In the genomic region with DNA sequence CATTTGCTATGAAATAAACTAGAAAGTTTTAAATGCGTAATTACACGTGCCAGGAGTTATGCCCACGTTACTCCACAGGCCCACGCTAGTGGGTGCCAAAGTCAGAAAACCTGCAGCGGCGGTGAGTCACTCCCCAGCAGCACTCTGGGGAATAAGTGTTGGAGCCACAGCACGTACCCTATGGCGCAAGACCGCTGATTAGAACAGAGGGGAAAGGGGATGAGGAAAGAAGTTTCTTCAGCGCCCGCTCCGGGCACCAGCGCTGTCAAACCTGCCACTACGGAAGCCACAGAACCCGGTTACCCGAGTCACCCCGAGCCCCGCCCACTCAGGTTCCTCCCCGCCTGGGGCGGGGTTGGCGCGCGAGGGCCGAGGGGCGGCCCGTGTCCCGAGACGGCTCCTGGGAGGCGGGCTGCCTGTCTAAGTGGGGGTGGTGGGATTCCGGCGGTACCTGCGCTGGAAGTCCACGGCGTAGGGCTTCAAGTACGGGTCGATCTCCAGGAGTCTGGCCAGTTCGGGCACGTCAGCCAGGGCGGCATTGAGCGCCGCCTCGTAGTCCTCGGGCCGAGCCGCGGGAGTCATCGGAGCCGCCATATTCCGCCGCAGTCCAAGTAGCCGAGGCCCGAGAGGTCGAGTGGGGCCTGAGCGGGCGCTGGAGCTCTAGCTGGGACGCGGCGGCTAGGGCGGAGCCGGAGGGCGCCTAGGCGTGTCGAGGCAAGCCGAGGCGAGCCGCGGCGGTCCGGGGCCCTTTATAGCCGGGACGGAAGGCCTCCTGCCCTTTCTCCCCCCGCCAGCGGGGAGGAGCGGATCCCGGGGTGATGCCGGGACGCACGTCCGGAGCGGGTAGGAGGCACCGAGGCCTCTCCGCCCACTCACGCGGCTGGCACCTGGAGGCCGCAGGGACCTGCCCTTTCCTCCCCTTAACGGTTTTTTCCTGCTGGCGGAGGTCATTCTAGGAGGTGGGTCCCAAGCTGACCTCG, we compare ENCODE assay signal across 1 cellular context.
TF ChIP-seq lines count a peak whose summit lies in the region.

Gene GBE1 (minus strand): TSS at position 722 of the 980 bp plus-strand sequence. CDS start 128 bp downstream, at position 594.

TF ChIP-seq in HepG2, 621 proteins besides CTCF, POLR2A, EP300 and RAD21 (continued from another document):
- 0 out of 2 replicates have a peak, but pooled peaks have one; percentile 34 for TF ChIP-seq ZBTB14 (CRISPR knock-in tag; IDR thresholded peaks at IDR 0.05)
- TF ChIP-seq SRY (CRISPR knock-in tag; IDR thresholded peaks at IDR 0.05): peak; percentile 94
- peak; percentile 98; the same call in 1 of the 2 replicates for TF ChIP-seq SMAD1 (CRISPR knock-in tag; IDR thresholded peaks at IDR 0.05; ENCODE audit: borderline replicate concordance, low read depth)
- TF ChIP-seq TMF1 (CRISPR knock-in tag; IDR thresholded peaks at IDR 0.05; ENCODE audit: low read depth): 0 out of 2 replicates have a peak, but pooled peaks have one; percentile 34
- peak; percentile 92 for TF ChIP-seq ZNF205 (CRISPR knock-in tag; IDR thresholded peaks at IDR 0.05)
- TF ChIP-seq ZNF749 (CRISPR knock-in tag; IDR thresholded peaks at IDR 0.05; ENCODE audit: borderline replicate concordance): no peak
- TF ChIP-seq ZNF276 (CRISPR knock-in tag; IDR thresholded peaks at IDR 0.05; ENCODE audit: low read depth): peak; percentile 86; the same call in 1 of the 2 replicates
- TF ChIP-seq ZNF441 (CRISPR knock-in tag; IDR thresholded peaks at IDR 0.05; ENCODE audit: borderline replicate concordance): peak; percentile 95
- TF ChIP-seq ZNF33A (CRISPR knock-in tag; IDR thresholded peaks at IDR 0.05; ENCODE audit: borderline replicate concordance): peak; percentile 87
- peak; percentile 20; the same call in 1 of the 2 replicates for TF ChIP-seq ZZZ3 (CRISPR knock-in tag; IDR thresholded peaks at IDR 0.05; ENCODE audit: borderline replicate concordance)
- TF ChIP-seq RXRB (CRISPR knock-in tag; IDR thresholded peaks at IDR 0.05; ENCODE audit: borderline replicate concordance): peak; percentile 98
- TF ChIP-seq ZNF263 (CRISPR knock-in tag; IDR thresholded peaks at IDR 0.05): peak; percentile 66; the same call in 1 of the 2 replicates
- TF ChIP-seq MTF2 (CRISPR knock-in tag; IDR thresholded peaks at IDR 0.05; ENCODE audit: borderline replicate concordance): peak; percentile 99
- TF ChIP-seq FOXJ3 (CRISPR knock-in tag; IDR thresholded peaks at IDR 0.05; ENCODE audit: borderline replicate concordance): no peak
- peak; percentile 89; the same call in 1 of the 2 replicates for TF ChIP-seq ZSCAN29 (CRISPR knock-in tag; conservative IDR thresholded peaks at IDR 0.05)
- TF ChIP-seq ZNF264 (CRISPR knock-in tag; IDR thresholded peaks at IDR 0.05): no peak; the same call in 1 of the 2 replicates
- 0 out of 2 replicates have a peak, but pooled peaks have one; percentile 55 for TF ChIP-seq SMYD3 (CRISPR knock-in tag; IDR thresholded peaks at IDR 0.05)
- TF ChIP-seq, protein P1, sequence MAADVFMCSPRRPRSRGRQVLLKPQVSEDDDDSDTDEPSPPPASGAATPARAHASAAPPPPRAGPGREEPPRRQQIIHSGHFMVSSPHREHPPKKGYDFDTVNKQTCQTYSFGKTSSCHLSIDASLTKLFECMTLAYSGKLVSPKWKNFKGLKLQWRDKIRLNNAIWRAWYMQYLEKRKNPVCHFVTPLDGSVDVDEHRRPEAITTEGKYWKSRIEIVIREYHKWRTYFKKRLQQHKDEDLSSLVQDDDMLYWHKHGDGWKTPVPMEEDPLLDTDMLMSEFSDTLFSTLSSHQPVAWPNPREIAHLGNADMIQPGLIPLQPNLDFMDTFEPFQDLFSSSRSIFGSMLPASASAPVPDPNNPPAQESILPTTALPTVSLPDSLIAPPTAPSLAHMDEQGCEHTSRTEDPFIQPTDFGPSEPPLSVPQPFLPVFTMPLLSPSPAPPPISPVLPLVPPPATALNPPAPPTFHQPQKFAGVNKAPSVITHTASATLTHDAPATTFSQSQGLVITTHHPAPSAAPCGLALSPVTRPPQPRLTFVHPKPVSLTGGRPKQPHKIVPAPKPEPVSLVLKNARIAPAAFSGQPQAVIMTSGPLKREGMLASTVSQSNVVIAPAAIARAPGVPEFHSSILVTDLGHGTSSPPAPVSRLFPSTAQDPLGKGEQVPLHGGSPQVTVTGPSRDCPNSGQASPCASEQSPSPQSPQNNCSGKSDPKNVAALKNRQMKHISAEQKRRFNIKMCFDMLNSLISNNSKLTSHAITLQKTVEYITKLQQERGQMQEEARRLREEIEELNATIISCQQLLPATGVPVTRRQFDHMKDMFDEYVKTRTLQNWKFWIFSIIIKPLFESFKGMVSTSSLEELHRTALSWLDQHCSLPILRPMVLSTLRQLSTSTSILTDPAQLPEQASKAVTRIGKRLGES (CRISPR knock-in tag; IDR thresholded peaks at IDR 0.05; ENCODE audit: borderline replicate concordance): no peak
- TF ChIP-seq, protein P2, sequence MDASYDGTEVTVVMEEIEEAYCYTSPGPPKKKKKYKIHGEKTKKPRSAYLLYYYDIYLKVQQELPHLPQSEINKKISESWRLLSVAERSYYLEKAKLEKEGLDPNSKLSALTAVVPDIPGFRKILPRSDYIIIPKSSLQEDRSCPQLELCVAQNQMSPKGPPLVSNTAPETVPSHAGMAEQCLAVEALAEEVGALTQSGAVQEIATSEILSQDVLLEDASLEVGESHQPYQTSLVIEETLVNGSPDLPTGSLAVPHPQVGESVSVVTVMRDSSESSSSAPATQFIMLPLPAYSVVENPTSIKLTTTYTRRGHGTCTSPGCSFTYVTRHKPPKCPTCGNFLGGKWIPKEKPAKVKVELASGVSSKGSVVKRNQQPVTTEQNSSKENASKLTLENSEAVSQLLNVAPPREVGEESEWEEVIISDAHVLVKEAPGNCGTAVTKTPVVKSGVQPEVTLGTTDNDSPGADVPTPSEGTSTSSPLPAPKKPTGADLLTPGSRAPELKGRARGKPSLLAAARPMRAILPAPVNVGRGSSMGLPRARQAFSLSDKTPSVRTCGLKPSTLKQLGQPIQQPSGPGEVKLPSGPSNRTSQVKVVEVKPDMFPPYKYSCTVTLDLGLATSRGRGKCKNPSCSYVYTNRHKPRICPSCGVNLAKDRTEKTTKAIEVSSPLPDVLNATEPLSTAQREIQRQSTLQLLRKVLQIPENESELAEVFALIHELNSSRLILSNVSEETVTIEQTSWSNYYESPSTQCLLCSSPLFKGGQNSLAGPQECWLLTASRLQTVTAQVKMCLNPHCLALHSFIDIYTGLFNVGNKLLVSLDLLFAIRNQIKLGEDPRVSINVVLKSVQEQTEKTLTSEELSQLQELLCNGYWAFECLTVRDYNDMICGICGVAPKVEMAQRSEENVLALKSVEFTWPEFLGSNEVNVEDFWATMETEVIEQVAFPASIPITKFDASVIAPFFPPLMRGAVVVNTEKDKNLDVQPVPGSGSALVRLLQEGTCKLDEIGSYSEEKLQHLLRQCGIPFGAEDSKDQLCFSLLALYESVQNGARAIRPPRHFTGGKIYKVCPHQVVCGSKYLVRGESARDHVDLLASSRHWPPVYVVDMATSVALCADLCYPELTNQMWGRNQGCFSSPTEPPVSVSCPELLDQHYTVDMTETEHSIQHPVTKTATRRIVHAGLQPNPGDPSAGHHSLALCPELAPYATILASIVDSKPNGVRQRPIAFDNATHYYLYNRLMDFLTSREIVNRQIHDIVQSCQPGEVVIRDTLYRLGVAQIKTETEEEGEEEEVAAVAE (CRISPR knock-in tag; IDR thresholded peaks at IDR 0.05; ENCODE audit: borderline replicate concordance): peak; percentile 35; the same call in 1 of the 2 replicates
- TF ChIP-seq FOXO1 (CRISPR knock-in tag; IDR thresholded peaks at IDR 0.05): peak; percentile 14; the same call in 1 of the 2 replicates
- TF ChIP-seq ZBTB25 (CRISPR knock-in tag; IDR thresholded peaks at IDR 0.05): no peak; the same call in none of the 2 replicates
- TF ChIP-seq KLF9 (CRISPR knock-in tag; IDR thresholded peaks at IDR 0.05; ENCODE audit: low read depth): peak; percentile 68; the same call in 1 of the 2 replicates
- TF ChIP-seq ZNF292 (CRISPR knock-in tag; IDR thresholded peaks at IDR 0.05; ENCODE audit: borderline replicate concordance, low read depth): peak; percentile 88
- TF ChIP-seq ZNF616 (CRISPR knock-in tag; IDR thresholded peaks at IDR 0.05; ENCODE audit: low read depth): no peak; the same call in 1 of the 2 replicates
- TF ChIP-seq ZNF274 (CRISPR knock-in tag; IDR thresholded peaks at IDR 0.05): peak; percentile 91
- TF ChIP-seq SP2 (CRISPR knock-in tag; IDR thresholded peaks at IDR 0.05): no peak; the same call in 1 of the 2 replicates
TF ChIP-seq in HepG2: peak in this region for 400.
